ENCODE assay signal across 8 cellular contexts in the genomic region with DNA sequence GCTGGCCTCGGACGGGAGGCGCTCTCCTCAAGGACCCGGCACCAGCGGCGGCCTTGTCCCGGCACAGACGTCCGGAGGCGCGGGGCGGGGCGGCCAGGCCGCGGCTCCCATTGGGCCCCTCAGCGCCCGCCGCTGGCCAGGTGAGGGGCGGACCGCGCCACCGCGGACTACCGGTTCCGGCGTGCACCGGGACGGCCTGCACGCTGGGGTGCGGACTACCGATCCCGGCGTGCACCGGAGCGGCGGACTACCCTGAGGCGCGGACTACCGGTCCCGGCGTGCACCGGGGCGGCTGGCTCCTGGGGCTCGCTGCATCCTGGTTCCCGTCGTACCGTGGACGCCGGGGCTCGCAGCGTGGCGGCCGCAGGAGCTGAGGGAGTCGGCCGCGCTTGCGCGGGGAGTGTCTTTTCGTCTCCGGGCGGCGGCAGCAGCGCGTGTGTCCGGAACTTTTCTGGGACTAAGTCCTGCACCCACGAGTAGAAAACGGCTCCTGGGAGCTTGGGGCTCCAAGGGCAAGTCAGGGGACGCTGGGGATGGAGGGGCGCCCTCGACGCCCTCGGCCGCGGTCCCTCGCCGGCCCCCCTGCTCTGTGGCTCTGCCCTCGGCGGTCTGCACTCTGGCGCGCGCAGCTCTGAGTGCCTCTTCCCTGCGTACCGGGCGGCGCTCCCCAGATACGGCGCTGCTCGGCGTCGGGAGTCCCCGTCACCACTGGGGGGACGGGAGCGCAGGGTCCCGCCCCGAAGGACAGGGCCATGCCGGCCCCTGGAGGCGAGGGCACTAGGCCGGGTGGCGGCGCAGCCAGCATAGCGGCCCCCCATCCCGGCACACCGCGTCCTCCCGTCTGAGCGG. TPM values are rescaled to one million over a fixed set of nuclear protein-coding genes. Genes with fewer than 3 reads are reported as not detected.
DNase-seq lines count a peak whose midpoint lies in the region; TF ChIP-seq lines count a peak whose summit lies in the region.

LETM1 (minus strand) TSS at position 86 of the 849 bp plus-strand sequence. CDS start 206 bp downstream, outside the sequence.

- peaks cover 5 to 7% (median 6%) of the 10 kb centered on the region in 3 experiments; a peak in 6 of 7 replicates for H3K36me3 Mint-ChIP-seq in H9 (ENCODE audit: insufficient read depth in 1 of 3, low read depth in 3 of 3)
- peaks cover 6% of the 10 kb centered on the region for H3K36me3 Mint-ChIP-seq in neural progenitor cell

- no peak within 1 kb of the TSS for H3K56ac ChIP-seq in H9 (ENCODE audit: insufficient read length, low read depth, low read length)

- H3K23ac ChIP-seq in H9 (ENCODE audit: insufficient read length, low read depth, low read length), result no peak within 1 kb of the TSS

- peaks cover 6% of the 10 kb centered on the region for H3F3A ChIP-seq in neural progenitor cell (ENCODE audit: low read depth)

- H2AFZ ChIP-seq in H9 (ENCODE audit: low read length), result no peak within 1 kb of the TSS
- H2AFZ ChIP-seq in neural progenitor cell (replicated peaks), result peak within 1 kb of the TSS; percentile 95

- H3K4me3 Mint-ChIP-seq in H9 (peak within 1 kb of the TSS; percentile 72 to 84), neural progenitor cell (peak within 1 kb of the TSS; percentile 86)

- peaks cover 13% of the 10 kb centered on the region for H3K23me2 ChIP-seq in H9 (ENCODE audit: insufficient read length, low read depth, low read length, poor library complexity, severe bottlenecking)

- no peak within 1 kb of the TSS for H4K8ac ChIP-seq in H9 (replicated peaks; ENCODE audit: insufficient read length, low read depth, low read length)

- H2BK5ac ChIP-seq in H9 (ENCODE audit: insufficient read length, low read length), result no peak within 1 kb of the TSS

- H3K4me1 Mint-ChIP-seq in H9 (peaks cover 15 to 20% of the 10 kb centered on the region in 2 experiments), neural progenitor cell (peaks cover 45% of the 10 kb centered on the region)

- no peak within 1 kb of the TSS for H2BK12ac ChIP-seq in H9 (ENCODE audit: insufficient read length, low read depth, low read length)

- DNase-seq in G401 (ENCODE audit: low spot score), result peak; percentile 94
- DNase-seq in H9, result peak; percentile 95
- DNase-seq in M059J (ENCODE audit: low read depth), result peak; percentile 94
- peak; percentile 34 for DNase-seq in SHP77 treated with DMSO at 0.1 percent for 48 hours (lab: John Stamatoyannopoulos, UW)
- DNase-seq in activated gamma-delta T cell (lab: John Stamatoyannopoulos, UW), result peak; percentile 93
- DNase-seq in fibroblast of villous mesenchyme (ENCODE audit: low read depth), result peak; percentile 95
- peak; percentile 99 for DNase-seq in neural progenitor cell (ENCODE audit: low spot score)
- peak; percentile 93 for DNase-seq in stromal cell of bone marrow (ENCODE audit: low read depth)

- H3K27me3 ChIP-seq in H9 (ENCODE audit: insufficient read depth, low read length) (peaks cover 42% of the 10 kb centered on the region), neural progenitor cell (peaks cover 50% of the 10 kb centered on the region)

- H3T11ph ChIP-seq in H9 (ENCODE audit: low read length), result no peak within 1 kb of the TSS

- H3K9me3 ChIP-seq in H9 (ENCODE audit: control insufficient read depth, low read depth, low read length) (no peaks in the 10 kb centered on the region), neural progenitor cell (ENCODE audit: low read depth) (no peaks in the 10 kb centered on the region)

- H3K27ac Mint-ChIP-seq in H9, result no peak within 1 kb of the TSS
- no peak within 1 kb of the TSS for H3K27ac Mint-ChIP-seq in neural progenitor cell

- no peak within 1 kb of the TSS for H3K18ac ChIP-seq in H9 (ENCODE audit: insufficient read length, low read depth, low read length)

- no peak within 1 kb of the TSS for H2BK20ac ChIP-seq in H9 (ENCODE audit: low read depth, low read length, poor library complexity, severe bottlenecking)

- peak within 1 kb of the TSS; percentile 62 for H3K9ac ChIP-seq in H9 (ENCODE audit: extremely low read depth, insufficient read length, low read length)
- H3K9ac ChIP-seq in neural progenitor cell, result peak within 1 kb of the TSS; percentile 18

- H2BK120ac ChIP-seq in H9 (ENCODE audit: low read depth, low read length, poor library complexity, severe bottlenecking), result no peak within 1 kb of the TSS

- peak within 1 kb of the TSS; percentile 58; the same call in 1 of the 2 replicates for H3K14ac ChIP-seq in H9 (ENCODE audit: insufficient read depth, low read length)

- no peak within 1 kb of the TSS for H3K27ac ChIP-seq in H9 (ENCODE audit: insufficient read length, low read depth, low read length)
- no peak within 1 kb of the TSS for H3K27ac ChIP-seq in neural progenitor cell

- no CpG with 5 or more reads among the region's 106 CpGs for WGBS in H9 (ENCODE audit: extremely low coverage, insufficient read length, low lambda C conversion rate)

- H3K4me1 ChIP-seq in H9 (ENCODE audit: insufficient read depth, low read length) (no peaks in the 10 kb centered on the region), neural progenitor cell (peaks cover 4% of the 10 kb centered on the region)

- in situ Hi-C loops in G401 (cut with HindIII; ENCODE audit: low sequenced_read_pairs), result no loop called here

- H3K4me3 ChIP-seq in fibroblast of villous mesenchyme (ENCODE audit: low read depth, low read length) (peak within 1 kb of the TSS; percentile 85), neural progenitor cell (peak within 1 kb of the TSS; percentile 74)

- no peak within 1 kb of the TSS for H4K91ac ChIP-seq in H9 (ENCODE audit: insufficient read length, low read depth, low read length)

- H3K79me2 ChIP-seq in H9 (ENCODE audit: insufficient read depth, low read length) (no peaks in the 10 kb centered on the region; the same call in 1 of the 2 replicates), neural progenitor cell (ENCODE audit: low read depth) (peaks cover 41% of the 10 kb centered on the region)

- H3K79me1 ChIP-seq in H9 (ENCODE audit: insufficient read depth, low read depth, low read length, poor library complexity, severe bottlenecking), result no peaks in the 10 kb centered on the region

- no peak within 1 kb of the TSS for H2AK5ac ChIP-seq in H9 (ENCODE audit: insufficient read length, low read length)

- no peaks in the 10 kb centered on the region for H4K20me1 ChIP-seq in H9 (ENCODE audit: control insufficient read depth, insufficient read depth, insufficient read length)
- peaks cover 38% of the 10 kb centered on the region for H4K20me1 ChIP-seq in neural progenitor cell (ENCODE audit: low read depth)

- H2BK15ac ChIP-seq in H9 (ENCODE audit: low read depth, low read length), result no peak within 1 kb of the TSS

- peaks cover 59% of the 10 kb centered on the region for H3K27me3 Mint-ChIP-seq in H9 (ENCODE audit: low read depth)
- H3K27me3 Mint-ChIP-seq in neural progenitor cell (ENCODE audit: insufficient read depth, low read depth), result peaks cover 5% of the 10 kb centered on the region

- TF ChIP-seq CTCF in H9 (conservative IDR thresholded peaks at IDR 0.05) (no peak; the same call in 2 of the 3 replicates), fibroblast of villous mesenchyme (IDR thresholded peaks at IDR 0.05; ENCODE audit: insufficient read depth, low read depth, low read length) (no peak), neural progenitor cell (IDR thresholded peaks at IDR 0.05) (peak; percentile 36)

- H4K5ac ChIP-seq in H9 (ENCODE audit: insufficient read length, low read depth, low read length), result no peak within 1 kb of the TSS

- no peaks in the 10 kb centered on the region for H3K9me3 Mint-ChIP-seq in H9
- no peaks in the 10 kb centered on the region for H3K9me3 Mint-ChIP-seq in neural progenitor cell

- H3K4me2 ChIP-seq in H9 (ENCODE audit: insufficient read depth, insufficient read length, low read length) (peak within 1 kb of the TSS; percentile 61), neural progenitor cell (peak within 1 kb of the TSS; percentile 98)

- no peaks in the 10 kb centered on the region for H3K36me3 ChIP-seq in neural progenitor cell

- no peak within 1 kb of the TSS for H3K4ac ChIP-seq in H9 (ENCODE audit: low read depth, low read length)

RNA-seq across cellular contexts. Expression of gene LETM1, which starts in this region (rescaled TPM):
- total RNA-seq in G401 (2014; rRNA removed; shearing (Covaris generic)), result 67.5 and 83.2 TPM in 2 replicates
- 41.3 and 43.4 TPM in 2 replicates for total RNA-seq in H9 (2021)
- total RNA-seq in M059J (2014; rRNA removed; shearing (Covaris generic)), result 23.1 and 33.0 TPM in 2 replicates
- total RNA-seq in fibroblast of villous mesenchyme, result 80.2 and 91.5 TPM in 2 replicates
- total RNA-seq in neural progenitor cell (ENCODE audit: low replicate concordance), result 16.9 and 34.8 TPM in 2 replicates

Comparison
In these comparisons a context has a peak if more than half of its experiments do, and no peak if none do; other contexts are left out.
1. DNase-seq: peak in every context shown above with its lines; median percentile 99 in neural progenitor cell; 95 in H9; 95 in fibroblast of villous mesenchyme; 94 in G401; 94 in M059J; 93 in activated gamma-delta T cell; 93 in stromal cell of bone marrow; 34 in SHP77 treated with DMSO at 0.1 percent for 48 hours.